In genomic region chr16:56691885-56692284, GRCh38 we compare ENCODE assay signal across 13 cellular contexts. TPM values are rescaled to one million over a fixed set of nuclear protein-coding genes. Genes with fewer than 3 reads are reported as not detected.
DNase-seq lines count a peak whose midpoint lies in the region; ATAC-seq and TF ChIP-seq lines count a peak whose summit lies in the region.
"Had no signal": no experiment of that assay in that cellular context is flagged by ENCODE, and none has a peak within 500 bp of the region (broad histone marks: within the 10 kb centered on the region; RNA-seq: fewer than 3 reads in every experiment).

No MANE protein-coding gene starts in this region.

- peaks cover 30% of the 10 kb centered on the region for H3K4me1 Mint-ChIP-seq in osteocyte (ENCODE audit: unreplicated experiment)
- H3K4me1 Mint-ChIP-seq: nephron had no signal

- no peak overlapping the region for H3K4me2 ChIP-seq in osteoblast (ENCODE audit: insufficient read depth, low read length)

- no peaks in the 10 kb centered on the region for H3K79me2 ChIP-seq in osteoblast (ENCODE audit: insufficient read depth, low read length)

- no peaks in the 10 kb centered on the region for H3K27me3 ChIP-seq in osteoblast (ENCODE audit: insufficient read depth, low read length)
- H3K27me3 ChIP-seq: tibial nerve had no signal

- H3K36me3 Mint-ChIP-seq in osteocyte (ENCODE audit: unreplicated experiment) = peaks cover 3% of the 10 kb centered on the region

- DNase-seq in Daoy (ENCODE audit: low read depth) (peak; percentile 83), NCI-H1105 (lab: John Stamatoyannopoulos, UW) (peak; percentile 39), epithelial cell of prostate (ENCODE audit: low read depth, low spot score) (peak; percentile 96), osteocyte (ENCODE audit: extremely low spot score, unreplicated experiment) (no peak), osteoblast (ENCODE audit: insufficient read length, low spot score, missing footprints) (no peak)
- no peak for DNase-seq in stimulated activated CD8-positive, alpha-beta memory T cell treated with anti-CD3 and anti-CD28 coated beads, Interleukin-4, amount 100 ng/mL, for 48 hours
- DNase-seq: glutamatergic neuron, NCI-H2081 had no signal

- TF ChIP-seq CTCF in osteocyte (IDR thresholded peaks at IDR 0.05) = no peak
- TF ChIP-seq CTCF in osteoblast (IDR thresholded peaks at IDR 0.05; ENCODE audit: extremely low read depth, low read depth, low read length) = no peak

- H3K9me3 Mint-ChIP-seq in osteocyte (ENCODE audit: unreplicated experiment) = peaks cover 4% of the 10 kb centered on the region

- H3K4me1 ChIP-seq in osteoblast (ENCODE audit: insufficient read depth, low read length) = no peaks in the 10 kb centered on the region
- H3K4me1 ChIP-seq: tibial nerve had no signal

- H3K36me3 ChIP-seq in osteoblast (ENCODE audit: insufficient read depth, low read length) = no peaks in the 10 kb centered on the region

- H3K27ac ChIP-seq in epithelial cell of prostate (peak overlapping the region; percentile 80), osteoblast (ENCODE audit: low read depth, low read length) (no peak overlapping the region)
- H3K27ac ChIP-seq: tibial nerve had no signal

- no peak overlapping the region for H2AFZ ChIP-seq in osteoblast (ENCODE audit: low read length)

- peak overlapping the region; percentile 73 for H3K27ac Mint-ChIP-seq in osteocyte (ENCODE audit: unreplicated experiment)
- H3K27ac Mint-ChIP-seq: nephron had no signal

- H3K27me3 Mint-ChIP-seq in osteocyte (ENCODE audit: unreplicated experiment) = no peaks in the 10 kb centered on the region

- no peaks in the 10 kb centered on the region for H3K9me3 ChIP-seq in osteoblast (ENCODE audit: low read depth, low read length)

- no peak overlapping the region for H3K4me3 Mint-ChIP-seq in osteocyte (ENCODE audit: unreplicated experiment)
- H3K4me3 Mint-ChIP-seq: nephron had no signal

- ATAC-seq in GM21381 (IDR thresholded peaks at IDR 0.05; ENCODE audit: unreplicated experiment) = no peak
- ATAC-seq in GM18517 (IDR thresholded peaks at IDR 0.05; ENCODE audit: unreplicated experiment) = no peak

- H3K4me3 ChIP-seq in osteoblast (ENCODE audit: insufficient read depth, low read length) = no peak overlapping the region
- H3K4me3 ChIP-seq: tibial nerve had no signal

- H4K20me1 ChIP-seq in osteoblast (ENCODE audit: insufficient read depth, low read length) = no peaks in the 10 kb centered on the region

RNA-seq across cellular contexts. Expression of gene MT1X, which starts 9.6 kb away (rescaled TPM):
- total RNA-seq in Daoy (2014; rRNA removed; shearing (Covaris generic)) = 70.4 and 106 TPM in 2 replicates
- total RNA-seq in osteocyte (63.8 and 67.5 TPM in 2 replicates), osteoblast (81.4 and 86.0 TPM in 2 replicates)

RNA-seq across cellular contexts. Expression of gene MT1H, which starts 22.3 kb away (rescaled TPM):
- total RNA-seq in Daoy (2014; rRNA removed; shearing (Covaris generic)) = not detected in 2 replicates
- total RNA-seq in osteocyte (not detected in 2 replicates), osteoblast (not detected in 2 replicates)
- total RNA-seq: SK-MEL-5 had no signal

RNA-seq across cellular contexts. Expression of gene MT1G, which starts 24.0 kb away (rescaled TPM):
- 8.2 and 16.3 TPM in 2 replicates for total RNA-seq in Daoy (2014; rRNA removed; shearing (Covaris generic))
- not detected in 2 replicates for total RNA-seq in osteocyte
- total RNA-seq in osteoblast = not detected in 2 replicates
- total RNA-seq: SK-MEL-5 had no signal

RNA-seq across cellular contexts. Expression of gene MT1F, which starts 34.1 kb away (rescaled TPM):
- 0.29 TPM in 1 of 2 replicates, not detected in the other for total RNA-seq in Daoy (2014; rRNA removed; shearing (Covaris generic))
- total RNA-seq in osteocyte = 12.7 and 14.9 TPM in 2 replicates
- total RNA-seq in osteoblast = 2.1 and 3.3 TPM in 2 replicates
- total RNA-seq: SK-MEL-5 had no signal

RNA-seq across cellular contexts. Expression of gene NUP93, which starts 38.0 kb away (rescaled TPM):
- total RNA-seq in Daoy (2014; rRNA removed; shearing (Covaris generic)) = 91.9 and 120 TPM in 2 replicates
- 81.7 and 85.1 TPM in 2 replicates for total RNA-seq in osteocyte
- total RNA-seq in osteoblast = 36.8 and 40.5 TPM in 2 replicates

Comparison
In these comparisons a context has a peak if more than half of its experiments do, and no peak if none do; other contexts are left out.
1. DNase-seq: peak in Daoy (single experiment), NCI-H1105 (single experiment) and epithelial cell of prostate (single experiment); none in osteocyte (single experiment), stimulated activated CD8-positive, alpha-beta memory T cell treated with anti-CD3 and anti-CD28 coated beads, Interleukin-4, amount 100 ng/mL, for 48 hours (single experiment) and osteoblast (single experiment).